ENCODE assay signal across 13 cellular contexts in the genomic region with DNA sequence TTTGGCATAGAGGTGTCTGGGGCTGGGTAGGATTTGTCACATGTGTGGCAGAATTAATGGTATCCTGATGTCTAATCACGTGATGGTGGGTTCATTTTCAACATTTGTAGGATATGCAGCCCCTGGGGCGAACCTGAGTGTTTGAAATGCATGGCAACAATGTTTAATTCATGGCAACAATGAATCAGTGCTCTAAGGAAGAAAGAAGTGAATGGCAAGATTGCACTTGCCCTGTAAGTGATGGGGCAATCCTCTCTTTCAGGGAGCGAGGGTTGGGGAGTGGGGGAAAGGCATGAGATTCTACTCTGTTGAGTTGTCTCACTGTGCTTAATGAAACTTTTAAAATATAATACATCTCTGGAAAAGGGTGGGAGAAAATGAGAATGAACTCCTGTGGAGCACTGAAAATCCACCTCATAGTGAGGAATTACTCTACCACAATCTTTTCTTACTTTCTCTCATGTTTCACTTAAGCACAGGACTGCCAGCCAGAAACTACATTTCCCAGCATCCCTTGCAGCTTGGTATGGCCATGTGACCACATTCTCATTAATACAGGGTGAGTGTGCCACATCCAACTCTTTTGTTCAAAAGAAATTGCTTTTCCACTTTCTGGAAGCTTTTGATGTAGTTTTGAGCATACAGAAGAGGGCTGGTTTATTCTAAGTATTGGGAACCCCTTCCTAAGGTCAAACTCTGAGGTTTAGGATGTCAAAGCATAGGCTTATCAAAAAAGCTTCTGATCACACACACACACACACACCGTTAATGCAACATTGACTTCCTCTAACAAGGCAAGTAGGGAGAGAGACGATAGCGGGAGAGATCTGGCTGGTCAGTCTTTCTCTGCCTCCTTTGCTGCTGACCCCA.
DNase-seq lines count a peak whose midpoint lies in the region; ATAC-seq and TF ChIP-seq lines count a peak whose summit lies in the region.
"Had no signal": no experiment of that assay in that cellular context is flagged by ENCODE, and none has a peak within 500 bp of the region (broad histone marks: within the 10 kb centered on the region; RNA-seq: fewer than 3 reads in every experiment).

No MANE protein-coding gene starts in this region.

- H3K9me3 ChIP-seq in OCI-LY7 (ENCODE audit: low read length) = no peaks in the 10 kb centered on the region
- H3K9me3 ChIP-seq in upper lobe of right lung = no peaks in the 10 kb centered on the region
- H3K9me3 ChIP-seq: tibial nerve had no signal

- H3K4me3 ChIP-seq in OCI-LY7 (ENCODE audit: low read depth, low read length, poor library complexity, severe bottlenecking) = no peak overlapping the region
- H3K4me3 ChIP-seq in upper lobe of right lung = no peak overlapping the region
- H3K4me3 ChIP-seq: cardiac muscle cell, tibial nerve had no signal

- peak; percentile 21 for DNase-seq in stimulated activated CD4-positive, alpha-beta T cell treated with anti-CD3 and anti-CD28 coated beads, Interleukin-15, amount 100 ng/mL, for 24 hours
- no peak for DNase-seq in stimulated activated CD4-positive, alpha-beta T cell treated with anti-CD3 and anti-CD28 coated beads, Interleukin-4, amount 100 ng/mL, for 1 hour
- DNase-seq in OCI-LY7 (ENCODE audit: low spot score) (peak; percentile 35), fibroblast of peridontal ligament (ENCODE audit: extremely low read depth) (peak; percentile 4), upper lobe of right lung (no peak), UCSD-AML1 (lab: John Stamatoyannopoulos, UW; ENCODE audit: unreplicated experiment) (no peak)
- no peak for DNase-seq in central memory CD4-positive, alpha-beta T cell
- DNase-seq in stimulated activated naive CD8-positive, alpha-beta T cell treated with anti-CD3 and anti-CD28 coated beads, Interleukin-15, amount 100 ng/mL, for 72 hours = no peak
- DNase-seq: activated CD4-positive, alpha-beta T cell treated with anti-CD3 and anti-CD28 coated beads, Interleukin-2, amount 50 U/mL, for 4 hours; CD8-positive, alpha-beta memory T cell; NCI-H748 treated with DMSO at 0.1 percent for 48 hours had no signal

- H3K4me1 ChIP-seq in OCI-LY7 (ENCODE audit: insufficient read depth, low read length, poor library complexity, severe bottlenecking) (peaks cover 12% of the 10 kb centered on the region), upper lobe of right lung (peaks cover 18% of the 10 kb centered on the region)

- H3K27me3 Mint-ChIP-seq in stimulated activated naive CD8-positive, alpha-beta T cell treated with anti-CD3 and anti-CD28 coated beads, Interleukin-15, amount 100 ng/mL, for 72 hours = no peaks in the 10 kb centered on the region

- H3K9me2 ChIP-seq in OCI-LY7 (ENCODE audit: insufficient read depth, low read length) = no peaks in the 10 kb centered on the region

- no peak overlapping the region for H3K27ac Mint-ChIP-seq in stimulated activated naive CD8-positive, alpha-beta T cell treated with anti-CD3 and anti-CD28 coated beads, Interleukin-15, amount 100 ng/mL, for 72 hours
- H3K27ac Mint-ChIP-seq: CD8-positive, alpha-beta memory T cell had no signal

- CTCF ChIA-PET in OCI-LY7 (lab: Charles Lee; ENCODE audit: unreplicated experiment) = no interaction called here

- H3K27me3 ChIP-seq in upper lobe of right lung = no peaks in the 10 kb centered on the region
- H3K27me3 ChIP-seq: cardiac muscle cell, tibial nerve had no signal

- peak; percentile 25 for ATAC-seq in upper lobe of right lung
- no peak for ATAC-seq in stimulated activated naive CD8-positive, alpha-beta T cell treated with anti-CD3 and anti-CD28 coated beads, Interleukin-15, amount 100 ng/mL, for 72 hours

- H3K9me3 Mint-ChIP-seq in stimulated activated naive CD8-positive, alpha-beta T cell treated with anti-CD3 and anti-CD28 coated beads, Interleukin-15, amount 100 ng/mL, for 72 hours = no peaks in the 10 kb centered on the region
- H3K9me3 Mint-ChIP-seq: CD8-positive, alpha-beta memory T cell had no signal

- H3K4me3 Mint-ChIP-seq in stimulated activated naive CD8-positive, alpha-beta T cell treated with anti-CD3 and anti-CD28 coated beads, Interleukin-15, amount 100 ng/mL, for 72 hours = no peak overlapping the region
- H3K4me3 Mint-ChIP-seq: CD8-positive, alpha-beta memory T cell had no signal

- peak overlapping the region; percentile 20 for H3K4me2 ChIP-seq in OCI-LY7 (ENCODE audit: low read length)

- peak overlapping the region; percentile 52 for H2AFZ ChIP-seq in OCI-LY7 (ENCODE audit: low read length)

- no peaks in the 10 kb centered on the region for H4K20me1 ChIP-seq in OCI-LY7 (ENCODE audit: insufficient read depth, low read length)

- H3K36me3 ChIP-seq in OCI-LY7 (ENCODE audit: insufficient read depth, low read length) (no peaks in the 10 kb centered on the region), upper lobe of right lung (no peaks in the 10 kb centered on the region)
- H3K36me3 ChIP-seq: cardiac muscle cell, tibial nerve had no signal

- H3K4me1 Mint-ChIP-seq in stimulated activated naive CD8-positive, alpha-beta T cell treated with anti-CD3 and anti-CD28 coated beads, Interleukin-15, amount 100 ng/mL, for 72 hours = peaks cover 31% of the 10 kb centered on the region

- H3K79me2 ChIP-seq in OCI-LY7 (ENCODE audit: insufficient read depth, low read depth, low read length) = no peaks in the 10 kb centered on the region

- TF ChIP-seq CTCF in OCI-LY7 (conservative IDR thresholded peaks at IDR 0.05; ENCODE audit: low read length) (no peak), upper lobe of right lung (IDR thresholded peaks at IDR 0.05) (no peak)

- BruUV-seq in OCI-LY7 (replicated peaks; lab: Mats Ljungman, UMichigan) = no TSS peak

- no peak overlapping the region for H3K27ac ChIP-seq in OCI-LY7 (ENCODE audit: low read depth, low read length, poor library complexity, severe bottlenecking)
- H3K27ac ChIP-seq in upper lobe of right lung = no peak overlapping the region
- H3K27ac ChIP-seq: cardiac muscle cell, tibial nerve had no signal

- POLR2A ChIA-PET in OCI-LY7 (lab: Charles Lee) = interaction anchor here (0.6 to 3.3 kb wide), 5 partner anchors 8 to 264 kb away, joined by 3 to 18 read pairs (median 4); no protein-coding TSS in a partner anchor

- intact Hi-C loops in OCI-LY7 (cut with micrococcal nuclease; ENCODE audit: unreplicated experiment) (no loop called here), upper lobe of right lung (cut with DNase I) (no loop called here)

Comparison
In these comparisons a context has a peak if more than half of its experiments do, and no peak if none do; other contexts are left out.
1. DNase-seq: peak in stimulated activated CD4-positive, alpha-beta T cell treated with anti-CD3 and anti-CD28 coated beads, Interleukin-15, amount 100 ng/mL, for 24 hours (single experiment), OCI-LY7 (single experiment) and fibroblast of peridontal ligament (single experiment); none in stimulated activated CD4-positive, alpha-beta T cell treated with anti-CD3 and anti-CD28 coated beads, Interleukin-4, amount 100 ng/mL, for 1 hour (single experiment), upper lobe of right lung (single experiment), UCSD-AML1 (single experiment), central memory CD4-positive, alpha-beta T cell (single experiment) and stimulated activated naive CD8-positive, alpha-beta T cell treated with anti-CD3 and anti-CD28 coated beads, Interleukin-15, amount 100 ng/mL, for 72 hours (0 of 2).